22 cellular contexts compared by ENCODE assay signal in the genomic region with DNA sequence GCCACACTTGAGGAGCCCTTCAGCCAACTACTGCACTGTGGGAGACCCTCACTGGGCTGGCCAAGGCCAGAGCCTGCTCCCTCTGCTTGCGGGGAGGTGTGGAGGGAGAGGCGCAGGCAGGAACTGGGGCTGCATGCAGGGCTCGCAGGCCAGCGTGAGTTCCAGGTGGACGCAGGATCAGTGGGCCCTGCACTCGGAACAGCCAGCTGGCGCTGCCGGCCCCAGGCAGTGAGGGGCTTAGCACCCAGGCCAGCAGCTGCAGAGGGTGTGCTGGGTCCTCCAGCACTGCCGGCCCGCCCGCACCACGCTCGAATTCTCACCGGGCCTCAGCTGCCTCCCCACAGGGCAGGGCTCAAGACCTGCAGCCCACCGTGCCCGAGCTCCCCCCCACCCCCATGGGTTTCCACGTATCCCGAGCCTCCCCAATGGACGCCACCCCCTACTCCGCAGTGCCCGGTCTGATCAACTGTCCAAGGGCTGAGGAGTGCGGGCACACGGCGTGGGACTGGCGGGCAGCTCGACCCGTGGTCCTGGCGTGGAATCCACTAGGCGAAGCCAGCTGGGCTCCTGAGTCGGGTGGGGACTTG.
"Had no signal": no experiment of that assay in that cellular context is flagged by ENCODE, and none has a peak within 500 bp of the region (broad histone marks: within the 10 kb centered on the region; RNA-seq: fewer than 3 reads in every experiment).

No MANE protein-coding gene starts in this region.

- H3K4me3 Mint-ChIP-seq: dendritic cell treated with granulocyte-macrophage colony-stimulating factor and Interleukin-4, amounts not matched to agents 40 ng/mL and 50 ng/mL, for 4 days; effector memory CD8-positive, alpha-beta T cell; endodermal cell had no signal

- H3K27me3 ChIP-seq: colonic mucosa, esophagus squamous epithelium, gastrocnemius medialis, heart right ventricle, left lung had no signal

- H3K27me3 Mint-ChIP-seq: dendritic cell treated with granulocyte-macrophage colony-stimulating factor and Interleukin-4, amounts not matched to agents 40 ng/mL and 50 ng/mL, for 4 days; effector memory CD8-positive, alpha-beta T cell had no signal

- H3K9me3 ChIP-seq: colonic mucosa, gastrocnemius medialis, lower lobe of right lung had no signal

- H3K4me1 Mint-ChIP-seq: endodermal cell had no signal

- H3K4me3 ChIP-seq: colonic mucosa, esophagus squamous epithelium, gastrocnemius medialis, heart right ventricle, left lung, lower lobe of right lung had no signal

- H3K27ac Mint-ChIP-seq: dendritic cell treated with granulocyte-macrophage colony-stimulating factor and Interleukin-4, amounts not matched to agents 40 ng/mL and 50 ng/mL, for 4 days; effector memory CD8-positive, alpha-beta T cell; endodermal cell had no signal

- H3K4me1 ChIP-seq: colonic mucosa, esophagus squamous epithelium, gastrocnemius medialis, heart right ventricle, left lung, lower lobe of right lung had no signal

- DNase-seq: colonic mucosa; cortex of kidney; effector CD8-positive, alpha-beta T cell; effector memory CD8-positive, alpha-beta T cell; endodermal cell; erythroblast; esophagus squamous epithelium; foreskin fibroblast; foreskin melanocyte; gastrocnemius medialis; glutamatergic neuron; head of caudate nucleus; heart right ventricle; hippocampal formation; left cardiac atrium; left ventricle myocardium superior; lower lobe of right lung; mesenchymal stem cell; midbrain had no signal

- H3K36me3 ChIP-seq: colonic mucosa, esophagus squamous epithelium, gastrocnemius medialis, heart right ventricle, left lung, lower lobe of right lung had no signal

- H3K27ac ChIP-seq: colonic mucosa, epithelial cell of prostate, esophagus squamous epithelium, gastrocnemius medialis, heart right ventricle, left lung, lower lobe of right lung had no signal
